In genomic region chr10:12193193-12193592, GRCh38 we compare ENCODE assay signal across 14 cellular contexts. TPM values are rescaled to one million over a fixed set of nuclear protein-coding genes. Genes with fewer than 3 reads are reported as not detected.
DNase-seq lines count a peak whose midpoint lies in the region; ATAC-seq, FAIRE-seq and TF ChIP-seq lines count a peak whose summit lies in the region.
"Had no signal": no experiment of that assay in that cellular context is flagged by ENCODE, and none has a peak within 500 bp of the region (broad histone marks: within the 10 kb centered on the region; RNA-seq: fewer than 3 reads in every experiment).

No MANE protein-coding gene starts in this region.

- H3K27me3 Mint-ChIP-seq in T-cell (no peaks in the 10 kb centered on the region), chondrocyte (ENCODE audit: low read depth) (no peaks in the 10 kb centered on the region)

- ATAC-seq in A549 (no peak), T-cell (replicated peaks in 1 of 4) (no peak), GM21367 (IDR thresholded peaks at IDR 0.05; ENCODE audit: unreplicated experiment) (no peak), GM19452 (IDR thresholded peaks at IDR 0.05; ENCODE audit: unreplicated experiment) (no peak)
- ATAC-seq: left lung had no signal

- H3K4me1 ChIP-seq in A549, result peaks cover 28% of the 10 kb centered on the region

- H3K36me3 Mint-ChIP-seq in T-cell (peaks cover 9% of the 10 kb centered on the region), chondrocyte (ENCODE audit: low read depth) (peaks cover 3% of the 10 kb centered on the region)

- TF ChIP-seq RAD21 in A549 (conservative IDR thresholded peaks at IDR 0.05 in 1 of 2, IDR thresholded peaks at IDR 0.05 in 1 of 2), result no peak

- H3K4me3 ChIP-seq in A549, result no peak overlapping the region
- H3K4me3 ChIP-seq: left lung had no signal

- H3K9me3 ChIP-seq in A549, result no peaks in the 10 kb centered on the region
- H3K9me3 ChIP-seq: left lung had no signal

- no peak for TF ChIP-seq EP300 in A549 (IDR thresholded peaks at IDR 0.05)

- no peak for TF ChIP-seq CTCF in A549 (IDR thresholded peaks at IDR 0.05)
- no peak for TF ChIP-seq CTCF in chondrocyte (IDR thresholded peaks at IDR 0.05)

- H3K4me1 Mint-ChIP-seq in T-cell, result peaks cover 41 to 67% (median 51%) of the 10 kb centered on the region in 3 donors
- peaks cover 55% of the 10 kb centered on the region for H3K4me1 Mint-ChIP-seq in chondrocyte (ENCODE audit: low read depth)

- H3K9me3 Mint-ChIP-seq in T-cell (no peaks in the 10 kb centered on the region), chondrocyte (ENCODE audit: low read depth) (no peaks in the 10 kb centered on the region)

- no peak overlapping the region for H3K27ac ChIP-seq in A549
- H3K27ac ChIP-seq: left lung, VCaP had no signal

- DNase-seq in A549 (ENCODE audit: low read depth in 1 of 2, low spot score in 1 of 2) (no peak), EL (peak; percentile 48), T-cell (no peak), hepatic stellate cell (ENCODE audit: low spot score) (peak; percentile 27), chondrocyte (ENCODE audit: low spot score) (no peak), activated gamma-delta T cell treated with Interleukin-2 at 50 U/mL for 16 hours (no peak)
- DNase-seq: activated naive CD4-positive, alpha-beta T cell treated with Interleukin-2 at 50 U/mL for 16 hours; COR-L47; left lung; NCI-H1105 treated with DMSO at 0.1 percent for 48 hours had no signal

- POLR2A ChIA-PET in A549 (lab: Yijun Ruan, JAX), result no interaction called here
- POLR2A ChIA-PET in T-cell (lab: Charles Lee), result no interaction called here

- no peak overlapping the region for H3K27ac Mint-ChIP-seq in T-cell
- no peak overlapping the region for H3K27ac Mint-ChIP-seq in chondrocyte (ENCODE audit: unreplicated experiment)

- WGBS in A549 (ENCODE audit: missing lambda C conversion rate), result 83% methylated on average over 5 of the region's 5 CpGs

- peak overlapping the region; percentile 23 to 53 (median 50) for H3K4me3 Mint-ChIP-seq in T-cell
- H3K4me3 Mint-ChIP-seq in chondrocyte (ENCODE audit: unreplicated experiment), result no peak overlapping the region

- no peak for TF ChIP-seq POLR2A in A549 (IDR thresholded peaks at IDR 0.05; ENCODE audit: low read length)

- no peak for FAIRE-seq in A549 (lab: Jason Lieb, UNC)
- FAIRE-seq: endometrium had no signal

- CTCF ChIA-PET in A549 (lab: Yijun Ruan, JAX) (interaction anchor here (0.6 to 1.0 kb wide), 4 partner anchors 10 to 1382 kb away, joined by 3 read pairs; no protein-coding TSS in a partner anchor), T-cell (lab: Charles Lee) (interaction anchor here (0.6 to 1.1 kb wide), 2 partner anchors 21 to 22 kb away, joined by 3 to 4 read pairs; no protein-coding TSS in a partner anchor)

- peak overlapping the region; percentile 84; the same call in 2 of the 3 replicates for H3K4me2 ChIP-seq in A549

TF ChIP-seq in A549, 52 proteins besides CTCF, POLR2A, EP300 and RAD21:
- TF ChIP-seq FOSL2 (IDR thresholded peaks at IDR 0.05) (no peak), FOSL2 (CRISPR knock-in tag; IDR thresholded peaks at IDR 0.05) (0 out of 2 replicates have a peak, but pooled peaks have one; percentile 10), TP53 (CRISPR knock-in tag; IDR thresholded peaks at IDR 0.05) (no peak), RNF2 (IDR thresholded peaks at IDR 0.05; ENCODE audit: borderline replicate concordance, low read depth) (no peak), PBX3 (IDR thresholded peaks at IDR 0.05) (no peak), HMGXB4 (CRISPR knock-in tag; IDR thresholded peaks at IDR 0.05; ENCODE audit: borderline replicate concordance) (no peak), CEBPB (IDR thresholded peaks at IDR 0.05) (peak; percentile 52 to 61; a peak in 3 of 4 replicates), KDM1A (IDR thresholded peaks at IDR 0.05; ENCODE audit: low read depth) (no peak), RFX5 (IDR thresholded peaks at IDR 0.05) (no peak), FOXS1 (CRISPR knock-in tag; IDR thresholded peaks at IDR 0.05) (no peak)

RNA-seq across cellular contexts. Expression of gene NUDT5, which starts 2.5 kb away (rescaled TPM):
- 146 and 158 TPM in 2 replicates for polyA plus RNA-seq in A549 (2011; rRNA removed)
- 103 and 114 TPM in 2 replicates for polyA plus RNA-seq in A549 (2012; cell fraction: cytosol; rRNA removed)
- 44.3 and 81.7 TPM in 2 replicates for polyA plus RNA-seq in A549 (2012; cell fraction: nucleus; rRNA removed)
- 190 to 213 TPM (median 191 TPM) in 3 replicates for polyA plus RNA-seq in A549 (2017; fragmentation: RNase III; extraction: RNeasy Plus Mini Kit Qiagen cat#74134 plus additional on column Dnase treatment)
- polyA minus RNA-seq in A549 (2011; rRNA and poly(A)+ RNA removed), result 53.0 and 54.0 TPM in 2 replicates
- 10 to 100 TPM; 32.1 to 54.0 (median 50.3) TPM for total RNA-seq in T-cell
- 43.0 to 51.8 TPM (median 43.9 TPM) in 3 replicates for total RNA-seq in chondrocyte

RNA-seq across cellular contexts. Expression of gene CDC123, which starts 2.8 kb away (rescaled TPM):
- polyA plus RNA-seq in A549 (2011; rRNA removed) (164 and 193 TPM in 2 replicates), A549 (2017; fragmentation: RNase III; extraction: RNeasy Plus Mini Kit Qiagen cat#74134 plus additional on column Dnase treatment) (192 to 196 TPM (median 195 TPM) in 3 replicates)
- polyA plus RNA-seq in A549 (2012; cell fraction: cytosol; rRNA removed), result 134 and 146 TPM in 2 replicates
- polyA plus RNA-seq in A549 (2012; cell fraction: nucleus; rRNA removed), result 52.2 and 53.9 TPM in 2 replicates
- 281 and 294 TPM in 2 replicates for polyA minus RNA-seq in A549 (2011; rRNA and poly(A)+ RNA removed)
- total RNA-seq in T-cell (10 to 100 TPM; 35.5 to 48.6 (median 43.7) TPM), chondrocyte (60.7 to 78.2 TPM (median 67.0 TPM) in 3 replicates)

Comparison
In these comparisons a context has a peak if more than half of its experiments do, and no peak if none do; other contexts are left out.
1. DNase-seq: peak in EL (single experiment) and hepatic stellate cell (single experiment); none in A549 (0 of 2), T-cell (0 of 34), chondrocyte (single experiment) and activated gamma-delta T cell treated with Interleukin-2 at 50 U/mL for 16 hours (single experiment).